ENCODE assay signal across 25 cellular contexts in genomic region chr5:116897291-116897690, GRCh38.
DNase-seq lines count a peak whose midpoint lies in the region; ATAC-seq lines count a peak whose summit lies in the region.
"Had no signal": no experiment of that assay in that cellular context is flagged by ENCODE, and none has a peak within 500 bp of the region (broad histone marks: within the 10 kb centered on the region; RNA-seq: fewer than 3 reads in every experiment).

No MANE protein-coding gene starts in this region.

- DNase-seq in SK-MEL-5 (ENCODE audit: low read depth, low spot score) (peak; percentile 68), foreskin melanocyte (peak; percentile 74)
- DNase-seq: 8988T; ACHN; AML-193; BE2C; C1 segment of cervical spinal cord; Caco-2; Calu3; CD4-positive, alpha-beta memory T cell; CD4-positive, alpha-beta T cell; CD4-positive, CD25-positive, alpha-beta regulatory T cell; CD8-positive, alpha-beta memory T cell; CD8-positive, alpha-beta T cell; COR-L47; DMS 273 treated with DMSO at 0.1 percent for 48 hours; DMS153; DMS53; DMS79; DMS79 treated with DMSO at 0.1 percent for 48 hours; DND-41; EL had no signal

- in situ Hi-C loops in SK-MEL-5 (cut with HindIII; ENCODE audit: low pct_unique_long_range_greater_than_20kb, low sequenced_read_pairs), result no loop called here

- ATAC-seq in HG02678 (IDR thresholded peaks at IDR 0.05; ENCODE audit: unreplicated experiment), result no peak
- ATAC-seq in HG03432 (IDR thresholded peaks at IDR 0.05; ENCODE audit: unreplicated experiment), result no peak
- ATAC-seq: A549; CD8-positive, alpha-beta T cell had no signal
